8 cellular contexts compared by ENCODE assay signal in the genomic region with DNA sequence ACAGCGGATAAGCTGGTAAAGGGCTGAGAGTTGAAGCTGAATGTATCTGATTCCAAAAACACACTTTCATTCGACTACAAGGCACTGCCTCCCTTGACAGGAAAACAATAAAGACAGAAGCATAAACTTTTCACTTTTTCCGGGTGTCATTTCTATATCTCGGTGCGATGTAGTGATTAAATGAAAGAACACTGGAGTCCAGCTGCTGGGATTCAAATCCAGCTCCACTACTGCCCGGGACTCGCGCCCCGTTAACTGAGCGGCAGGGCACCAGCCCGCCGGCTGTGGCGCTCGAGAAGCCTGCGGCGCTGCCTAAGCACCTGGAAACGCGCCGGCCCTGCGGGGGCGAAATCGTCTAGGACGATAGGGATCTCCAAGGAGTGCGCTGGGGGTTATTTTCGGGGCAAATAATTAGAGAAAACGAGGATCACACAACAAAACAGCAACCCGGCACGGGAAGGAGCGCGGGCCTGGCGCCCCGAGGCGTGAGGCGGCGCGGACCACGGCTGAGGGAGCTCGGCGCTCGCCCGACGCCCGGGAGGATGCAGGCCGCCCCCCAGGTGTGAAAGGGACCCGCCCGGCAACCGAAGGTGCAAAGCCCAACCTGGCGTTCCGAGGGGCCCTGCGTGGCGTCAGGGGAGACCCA. TPM values are rescaled to one million over a fixed set of nuclear protein-coding genes. Genes with fewer than 3 reads are reported as not detected.
A peak's percentile ranks its signal among the peaks of the same experiment; 100 is the strongest.
DNase-seq lines count a peak whose midpoint lies in the region; ATAC-seq, FAIRE-seq and TF ChIP-seq lines count a peak whose summit lies in the region.

No MANE protein-coding gene starts in this region.

- peak; percentile 42 for TF ChIP-seq CTCF in CD4-positive, alpha-beta T cell (IDR thresholded peaks at IDR 0.05)

- H2BK12ac ChIP-seq in neuronal stem cell (ENCODE audit: low read length), result no peak overlapping the region

- H3K4me1 ChIP-seq in neuronal stem cell (ENCODE audit: control insufficient read depth in 2 of 2, insufficient read depth in 1 of 2, low read depth in 1 of 2, low read length in 2 of 2), result peaks cover 3 to 8% of the 10 kb centered on the region in 2 donors

- H3K79me1 ChIP-seq in neuronal stem cell (ENCODE audit: low read depth, low read length), result peaks cover 3% of the 10 kb centered on the region

- peak overlapping the region; percentile 85 for H2BK120ac ChIP-seq in neuronal stem cell (ENCODE audit: low read depth, low read length)

- peaks cover 6% of the 10 kb centered on the region for H3K9me3 Mint-ChIP-seq in CD4-positive, alpha-beta T cell

- peaks cover 42% of the 10 kb centered on the region for H3K4me1 Mint-ChIP-seq in CD4-positive, alpha-beta T cell (ENCODE audit: low read depth)

- peak overlapping the region; percentile 99 for H2BK5ac ChIP-seq in neuronal stem cell (ENCODE audit: low read length)

- peak overlapping the region; percentile 93 to 97 for H3K4me3 ChIP-seq in neuronal stem cell (ENCODE audit: low read length in 2 of 2)

- H3K27ac ChIP-seq in CD4-positive, alpha-beta T cell (ENCODE audit: low read depth, low read length), result peak overlapping the region; percentile 72
- H3K27ac ChIP-seq in neuronal stem cell (replicated peaks; ENCODE audit: low read length), result peak overlapping the region; percentile 98

- peak overlapping the region; percentile 80 for H2BK15ac ChIP-seq in neuronal stem cell (ENCODE audit: low read length)

- no peaks in the 10 kb centered on the region for H3K27me3 Mint-ChIP-seq in CD4-positive, alpha-beta T cell

- peak overlapping the region; percentile 93 for H3K23ac ChIP-seq in neuronal stem cell (ENCODE audit: low read depth, low read length, poor library complexity)

- DNase-seq in CD4-positive, alpha-beta T cell, result peak; percentile 34 to 66 (median 51)
- DNase-seq in HK-2 (ENCODE audit: unreplicated experiment), result peak; percentile 53
- DNase-seq in RCC 7860 (ENCODE audit: low spot score), result peak; percentile 35
- DNase-seq in activated effector memory CD4-positive, alpha-beta T cell treated with anti-CD3 and anti-CD28 coated beads, Interleukin-2, amount 50 U/mL, for 16 hours, result peak; percentile 89
- peak; percentile 56 to 69 for DNase-seq in frontal cortex (ENCODE audit: low spot score in 2 of 2)
- peak; percentile 56 for DNase-seq in neuronal stem cell (ENCODE audit: low spot score)
- DNase-seq in superior temporal gyrus (ENCODE audit: extremely low spot score), result peak; percentile 82

- ATAC-seq in CD4-positive, alpha-beta T cell (ENCODE audit: poor library complexity), result peak; percentile 63
- ATAC-seq in GM19438 (IDR thresholded peaks at IDR 0.05; ENCODE audit: low read depth, unreplicated experiment), result peak; percentile 56

- WGBS in neuronal stem cell (ENCODE audit: extremely low coverage in 2 of 2, insufficient read length in 2 of 2, insufficient replicate concordance in 1 of 2), 2 donors, result no CpG with 5 or more reads among the region's 51 CpGs

- H4K91ac ChIP-seq in neuronal stem cell (ENCODE audit: low read depth, low read length, poor library complexity), result no peak overlapping the region

- H4K8ac ChIP-seq in neuronal stem cell (ENCODE audit: low read depth, low read length), result peak overlapping the region; percentile 65

- intact Hi-C loops in CD4-positive, alpha-beta T cell (cut with DNase I, micrococcal nuclease), result loop anchor here (2.0 to 10.0 kb wide), 5 partner anchors 17 to 1729 kb away; partner anchors contain the start of genes RNF44 (in 1 of the 2), TSPAN17 (in 1 of the 2), ZNF346 (in 1 of the 2) and ZNF354A (in 1 of the 2)

- H3K27ac Mint-ChIP-seq in CD4-positive, alpha-beta T cell, result peak overlapping the region; percentile 95

- peak overlapping the region; percentile 98 for H3K9ac ChIP-seq in neuronal stem cell (ENCODE audit: low read depth, low read length, poor library complexity)

- peak overlapping the region; percentile 98 for H3K14ac ChIP-seq in neuronal stem cell (ENCODE audit: low read length)

- peak overlapping the region; percentile 100 for H3K18ac ChIP-seq in neuronal stem cell (ENCODE audit: low read length)

- peak overlapping the region; percentile 47 for H3K4ac ChIP-seq in neuronal stem cell (ENCODE audit: low read length)

- peaks cover 20% of the 10 kb centered on the region for H3K36me3 Mint-ChIP-seq in CD4-positive, alpha-beta T cell (ENCODE audit: low read depth)

- no peaks in the 10 kb centered on the region for H3K27me3 ChIP-seq in CD4-positive, alpha-beta T cell (ENCODE audit: control insufficient read depth, insufficient read depth, low read length)
- H3K27me3 ChIP-seq in neuronal stem cell (ENCODE audit: control insufficient read depth in 3 of 3, insufficient read depth in 3 of 3, low read depth in 1 of 3, low read length in 3 of 3), result no peaks in the 10 kb centered on the region

- peak overlapping the region; percentile 99 for H2AK5ac ChIP-seq in neuronal stem cell (ENCODE audit: low read depth, low read length)

- peak overlapping the region; percentile 64 for H3K4me2 ChIP-seq in neuronal stem cell (ENCODE audit: insufficient read depth, low read length, poor library complexity, severe bottlenecking)

- CTCF ChIA-PET in CD4-positive, alpha-beta T cell (lab: Charles Lee), result interaction anchor here (0.8 to 1.7 kb wide), 8 partner anchors 9 to 618 kb away, joined by 3 to 10 read pairs (median 4); partner anchors contain the start of genes NOP16 and ZNF346

- H3K36me3 ChIP-seq in neuronal stem cell (replicated peaks in 1 of 2; ENCODE audit: control insufficient read depth in 2 of 2, insufficient read depth in 2 of 2, low read length in 2 of 2), result peaks cover 3 to 4% of the 10 kb centered on the region in 2 donors

- H2AFZ ChIP-seq in neuronal stem cell (ENCODE audit: low read length), result peak overlapping the region; percentile 98

- no peaks in the 10 kb centered on the region for H3K9me3 ChIP-seq in CD4-positive, alpha-beta T cell (ENCODE audit: control insufficient read depth, low read length)
- peaks cover 0 to 2% of the 10 kb centered on the region in 2 donors for H3K9me3 ChIP-seq in neuronal stem cell (replicated peaks in 1 of 2; ENCODE audit: control insufficient read depth in 2 of 2, insufficient read depth in 1 of 2, low read depth in 1 of 2, low read length in 2 of 2)

- no peak for FAIRE-seq in RCC 7860 (lab: Jason Lieb, UNC)
- FAIRE-seq in frontal cortex (lab: Jason Lieb, UNC), result no peak

- H3K4me3 Mint-ChIP-seq in CD4-positive, alpha-beta T cell, result peak overlapping the region; percentile 99

- POLR2A ChIA-PET in CD4-positive, alpha-beta T cell (lab: Charles Lee), result interaction anchor here (0.7 to 3.8 kb wide), 9 partner anchors 9 to 128 kb away, joined by 3 to 32 read pairs (median 7); partner anchors contain the start of genes NSD1 and ZNF346

RNA-seq across cellular contexts. Expression of gene UIMC1, which starts 0.8 kb away (rescaled TPM):
- 10 to 100 TPM; 42.3 to 50.8 TPM for total RNA-seq in CD4-positive, alpha-beta T cell
- 109 TPM for total RNA-seq in frontal cortex
- polyA plus RNA-seq in neuronal stem cell (2013, experiment 1 of 2), result 25.7 TPM
- 24.6 TPM for polyA plus RNA-seq in neuronal stem cell (2013, experiment 2 of 2)

RNA-seq across cellular contexts. Expression of gene ZNF346, which starts 16.8 kb away (rescaled TPM):
- 10 to 100 TPM; 14.3 to 19.0 TPM for total RNA-seq in CD4-positive, alpha-beta T cell
- total RNA-seq in frontal cortex, result 28.5 TPM
- 20.5 TPM for polyA plus RNA-seq in neuronal stem cell (2013, experiment 1 of 2)
- polyA plus RNA-seq in neuronal stem cell (2013, experiment 2 of 2), result 19.7 TPM

Comparison
In these comparisons a context has a peak if more than half of its experiments do, and no peak if none do; other contexts are left out.
1. Peak in every context shown above with its lines: DNase-seq, ATAC-seq, H3K4me3 ChIP-seq and H3K27ac ChIP-seq.
2. DNase-seq: peak in every context shown above with its lines; median percentile 89 in activated effector memory CD4-positive, alpha-beta T cell treated with anti-CD3 and anti-CD28 coated beads, Interleukin-2, amount 50 U/mL, for 16 hours; 82 in superior temporal gyrus; 62 in frontal cortex; 56 in neuronal stem cell; 53 in HK-2; 51 in CD4-positive, alpha-beta T cell; 35 in RCC 7860.